Comparison of ENCODE assay signal across 3 cellular contexts in the genomic region with DNA sequence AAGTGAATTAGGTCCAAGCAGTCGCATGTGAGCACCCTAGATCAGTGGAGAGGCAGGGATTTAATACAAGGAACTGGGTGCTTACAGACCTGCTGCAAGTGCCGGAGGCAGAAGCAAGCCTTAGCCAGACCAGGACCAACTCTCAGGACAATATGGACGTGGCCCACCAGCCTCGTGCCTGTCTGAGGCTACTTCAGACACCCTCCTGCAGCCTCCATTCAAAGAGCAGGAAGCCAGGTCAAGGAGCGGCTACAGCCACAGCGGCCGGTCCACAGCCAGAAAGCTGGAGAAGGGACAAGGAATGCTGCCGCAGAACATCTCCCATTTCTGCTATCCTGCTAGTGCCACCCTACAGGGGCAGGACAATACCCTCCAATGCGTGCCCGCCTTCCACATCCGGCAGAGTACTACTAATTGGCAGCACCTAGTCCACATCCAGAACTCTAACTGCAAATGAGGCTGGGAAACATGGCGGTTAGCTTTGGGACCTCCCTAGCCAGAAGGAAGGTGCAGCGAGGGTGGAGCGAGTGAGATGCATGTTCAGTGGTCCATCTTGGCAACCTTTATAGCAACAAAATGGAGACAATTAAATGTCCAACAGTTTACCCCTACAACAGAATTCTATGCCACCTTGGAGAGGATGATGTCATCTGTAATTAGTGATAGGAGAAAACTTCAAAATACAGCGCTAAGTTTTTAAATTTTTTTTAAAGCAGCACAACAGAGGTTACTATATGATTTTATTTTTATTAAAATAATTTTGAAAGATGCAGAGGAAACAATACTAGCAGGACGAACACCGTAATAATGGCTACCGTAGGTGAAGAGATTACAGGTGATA.
TF ChIP-seq lines count a peak whose summit lies in the region.

No MANE protein-coding gene starts in this region.

TF ChIP-seq in A549, 52 proteins besides CTCF, POLR2A, EP300 and RAD21:
- TF ChIP-seq JUN (IDR thresholded peaks at IDR 0.05) (no peak), ZNF302 (CRISPR knock-in tag; IDR thresholded peaks at IDR 0.05) (no peak), BHLHE40 (IDR thresholded peaks at IDR 0.05; ENCODE audit: low read depth, low read length) (no peak), HOXB5 (CRISPR knock-in tag; IDR thresholded peaks at IDR 0.05) (no peak), FOSB (CRISPR knock-in tag; IDR thresholded peaks at IDR 0.05) (no peak), USF2 (IDR thresholded peaks at IDR 0.05) (no peak), KDM1A (IDR thresholded peaks at IDR 0.05; ENCODE audit: low read depth) (no peak), POLR2AphosphoS2 (conservative IDR thresholded peaks at IDR 0.05; ENCODE audit: low read length) (no peak), PHF8 (IDR thresholded peaks at IDR 0.05; ENCODE audit: borderline replicate concordance, low read depth) (no peak), TFCP2L1 (CRISPR knock-in tag; IDR thresholded peaks at IDR 0.05) (no peak), ZC3H11A (IDR thresholded peaks at IDR 0.05) (no peak), ELK1 (IDR thresholded peaks at IDR 0.05; ENCODE audit: low read depth, low read length) (no peak), RFX5 (IDR thresholded peaks at IDR 0.05) (no peak), HMGXB4 (CRISPR knock-in tag; IDR thresholded peaks at IDR 0.05; ENCODE audit: borderline replicate concordance) (no peak), NFE2L2 (conservative IDR thresholded peaks at IDR 0.05; ENCODE audit: low read length) (no peak)

TF ChIP-seq in HEK293, 187 proteins besides CTCF, POLR2A, EP300 and RAD21:
- TF ChIP-seq ATF2 (tag by site-specific recombination; IDR thresholded peaks at IDR 0.05; ENCODE audit: low read depth) (0 out of 2 replicates have a peak, but pooled peaks have one; percentile 46), KLF9 (tag by site-specific recombination; IDR thresholded peaks at IDR 0.05; ENCODE audit: low read depth) (no peak)

TF ChIP-seq in GM12878, 131 proteins besides CTCF, POLR2A, EP300 and RAD21:
- peak; percentile 55 for TF ChIP-seq ATF7 (IDR thresholded peaks at IDR 0.05; ENCODE audit: low read depth)
- no peak for TF ChIP-seq POLR2AphosphoS2 (IDR thresholded peaks at IDR 0.05; ENCODE audit: low read depth, low read length)
- no peak for TF ChIP-seq ZNF274 (IDR thresholded peaks at IDR 0.05; ENCODE audit: insufficient read depth, insufficient read length)
TF ChIP-seq in GM12878: peak in this region for 1.
